In the genomic region with DNA sequence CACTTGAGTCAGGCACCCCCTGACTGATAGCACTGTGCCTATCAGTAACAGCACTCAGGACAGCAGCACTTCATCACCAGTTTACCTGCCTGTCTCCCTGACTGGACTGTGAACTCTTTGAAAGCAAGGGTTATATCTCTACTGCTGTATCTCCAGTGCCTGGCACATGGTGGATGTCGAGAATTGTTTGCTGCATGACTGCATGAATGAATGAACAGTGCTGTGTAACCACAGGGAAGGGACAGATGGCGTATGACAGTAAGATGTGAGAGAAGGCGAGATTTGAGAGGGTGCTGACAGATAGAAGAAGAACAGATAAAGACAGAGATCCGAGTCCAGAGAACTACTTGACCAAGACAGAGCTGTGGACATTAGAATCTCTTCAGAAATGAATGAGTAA, we compare ENCODE assay signal across 15 cellular contexts. TPM values are rescaled to one million over a fixed set of nuclear protein-coding genes. Genes with fewer than 3 reads are reported as not detected.
A peak's percentile ranks its signal among the peaks of the same experiment; 100 is the strongest.
DNase-seq lines count a peak whose midpoint lies in the region; ATAC-seq, FAIRE-seq and TF ChIP-seq lines count a peak whose summit lies in the region.
"Had no signal": no experiment of that assay in that cellular context is flagged by ENCODE, and none has a peak within 500 bp of the region (broad histone marks: within the 10 kb centered on the region; RNA-seq: fewer than 3 reads in every experiment).

No MANE protein-coding gene starts in this region.

- TF ChIP-seq CTCF in foreskin fibroblast (IDR thresholded peaks at IDR 0.05; ENCODE audit: low read depth, low read length): no peak

- in situ Hi-C loops in G401 (cut with HindIII; ENCODE audit: low sequenced_read_pairs): no loop called here

- no peaks in the 10 kb centered on the region for H3K4me1 ChIP-seq in Karpas-422 (ENCODE audit: low read length)
- H3K4me1 ChIP-seq: HAP-1 had no signal

- no peak overlapping the region for H3K9ac ChIP-seq in Karpas-422 (ENCODE audit: low read length)

- no peak overlapping the region for H2AFZ ChIP-seq in Karpas-422 (ENCODE audit: low read length)

- H3K79me2 ChIP-seq in Karpas-422 (ENCODE audit: low read length): no peaks in the 10 kb centered on the region

- H3K9me3 ChIP-seq in Karpas-422 (ENCODE audit: low read length): no peaks in the 10 kb centered on the region
- H3K9me3 ChIP-seq: HAP-1 had no signal

- no peaks in the 10 kb centered on the region for H3K27me3 ChIP-seq in Karpas-422 (ENCODE audit: low read length)

- H3K4me3 ChIP-seq in Karpas-422 (ENCODE audit: low read length): no peak overlapping the region
- no peak overlapping the region for H3K4me3 ChIP-seq in foreskin fibroblast (ENCODE audit: low read depth in 1 of 2, low read length in 2 of 2)
- H3K4me3 ChIP-seq: HAP-1 had no signal

- H3K27ac ChIP-seq in Karpas-422 (ENCODE audit: low read length): no peak overlapping the region
- H3K27ac ChIP-seq in substantia nigra (ENCODE audit: low read depth, low read length, poor library complexity, severe bottlenecking): peak overlapping the region; percentile 10

- H3K4me2 ChIP-seq in Karpas-422 (ENCODE audit: low read depth, low read length, poor library complexity, severe bottlenecking): no peak overlapping the region

- no peak for ATAC-seq in esophagus mucosa

- no peak for FAIRE-seq in frontal cortex (lab: Jason Lieb, UNC)
- FAIRE-seq: A204.1, GM12892, GM19239 had no signal

- H4K20me1 ChIP-seq in Karpas-422 (ENCODE audit: insufficient read depth, low read depth, low read length): no peaks in the 10 kb centered on the region

- H3K36me3 ChIP-seq in Karpas-422 (ENCODE audit: insufficient read depth, low read length): peaks cover 25% of the 10 kb centered on the region; the same call in 1 of the 2 replicates

- no peaks in the 10 kb centered on the region for H3K9me2 ChIP-seq in Karpas-422 (replicated peaks; ENCODE audit: insufficient read depth, low read length)

- peak; percentile 88 for DNase-seq in G401 (ENCODE audit: low spot score)
- DNase-seq in Karpas-422: peak; percentile 23
- DNase-seq in cerebellum (ENCODE audit: low spot score): peak; percentile 73
- DNase-seq in substantia nigra (lab: John Stamatoyannopoulos, UW): no peak
- no peak for DNase-seq in frontal cortex (ENCODE audit: low spot score in 2 of 2)
- no peak for DNase-seq in foreskin fibroblast
- DNase-seq: Calu3; CD4-positive, alpha-beta T cell; DMS 273 treated with DMSO at 0.1 percent for 48 hours; GOT3 had no signal

RNA-seq across cellular contexts. Expression of a gene that starts 29.7 kb away (rescaled TPM):
- 15.8 and 17.0 TPM in 2 replicates for total RNA-seq in G401 (2014; rRNA removed; shearing (Covaris generic))
- 14.6 and 17.6 TPM in 2 replicates for total RNA-seq in Karpas-422 (2014; rRNA removed; shearing (Covaris generic); ENCODE audit: low replicate concordance)
- total RNA-seq in cerebellum (18.8 TPM), frontal cortex (32.2 TPM), esophagus mucosa (11.0 TPM)

RNA-seq across cellular contexts. Expression of a gene that starts 29.8 kb away (rescaled TPM):
- 28.0 and 39.2 TPM in 2 replicates for total RNA-seq in G401 (2014; rRNA removed; shearing (Covaris generic))
- total RNA-seq in Karpas-422 (2014; rRNA removed; shearing (Covaris generic); ENCODE audit: low replicate concordance): 36.9 and 38.9 TPM in 2 replicates
- total RNA-seq in cerebellum (35.7 TPM), frontal cortex (12.6 TPM), esophagus mucosa (14.7 TPM)

RNA-seq across cellular contexts. Expression of a gene that starts 56.9 kb away (rescaled TPM):
- 11.3 and 22.7 TPM in 2 replicates for total RNA-seq in G401 (2014; rRNA removed; shearing (Covaris generic))
- 33.3 and 50.6 TPM in 2 replicates for total RNA-seq in Karpas-422 (2014; rRNA removed; shearing (Covaris generic); ENCODE audit: low replicate concordance)
- 80.9 TPM for total RNA-seq in cerebellum
- total RNA-seq in frontal cortex: 79.1 TPM
- total RNA-seq in esophagus mucosa: 22.2 TPM

Comparison
In these comparisons a context has a peak if more than half of its experiments do, and no peak if none do; other contexts are left out.
1. DNase-seq: peak in G401 (single experiment), Karpas-422 (single experiment) and cerebellum (single experiment); none in substantia nigra (0 of 49), frontal cortex (0 of 2) and foreskin fibroblast (0 of 2).